In the genomic region with DNA sequence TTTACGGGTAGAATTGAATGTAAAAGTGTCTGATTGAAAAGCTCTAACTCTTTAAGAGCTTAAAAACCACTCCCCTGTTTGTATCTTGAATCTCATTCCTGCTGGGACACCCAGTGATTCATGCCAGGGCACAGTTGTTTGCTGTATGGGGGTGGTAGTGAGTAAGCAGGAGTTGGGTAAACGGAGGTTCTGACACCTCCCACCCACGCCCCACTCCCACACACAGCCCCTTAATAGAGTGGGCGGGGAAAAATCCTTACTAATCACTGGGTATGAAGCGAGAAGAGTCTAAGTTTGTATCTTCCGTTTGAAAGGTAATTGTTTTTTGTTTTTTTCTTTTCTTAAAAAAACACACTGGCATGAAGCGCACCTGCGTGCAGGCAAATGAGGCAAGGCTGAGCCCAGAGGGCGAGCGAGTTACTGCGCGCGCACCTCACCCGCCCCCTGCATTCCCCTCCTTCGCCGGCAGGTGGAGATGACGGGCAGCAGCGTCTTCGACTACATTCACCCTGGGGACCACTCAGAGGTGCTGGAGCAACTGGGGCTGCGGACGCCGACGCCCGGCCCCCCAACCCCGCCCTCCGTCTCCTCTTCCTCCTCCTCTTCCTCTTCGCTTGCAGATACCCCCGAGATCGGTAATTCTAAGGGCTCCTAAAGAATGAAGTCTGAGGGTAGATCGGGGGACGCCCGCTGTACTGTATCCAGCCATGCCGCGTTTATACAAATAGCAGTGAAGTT, we compare ENCODE assay signal across 1 cellular context.
TF ChIP-seq lines count a peak whose summit lies in the region.

No MANE protein-coding gene starts in this region.

TF ChIP-seq in HEK293, 187 proteins besides CTCF, POLR2A, EP300 and RAD21 (continued from another document):
- TF ChIP-seq, protein P1, sequence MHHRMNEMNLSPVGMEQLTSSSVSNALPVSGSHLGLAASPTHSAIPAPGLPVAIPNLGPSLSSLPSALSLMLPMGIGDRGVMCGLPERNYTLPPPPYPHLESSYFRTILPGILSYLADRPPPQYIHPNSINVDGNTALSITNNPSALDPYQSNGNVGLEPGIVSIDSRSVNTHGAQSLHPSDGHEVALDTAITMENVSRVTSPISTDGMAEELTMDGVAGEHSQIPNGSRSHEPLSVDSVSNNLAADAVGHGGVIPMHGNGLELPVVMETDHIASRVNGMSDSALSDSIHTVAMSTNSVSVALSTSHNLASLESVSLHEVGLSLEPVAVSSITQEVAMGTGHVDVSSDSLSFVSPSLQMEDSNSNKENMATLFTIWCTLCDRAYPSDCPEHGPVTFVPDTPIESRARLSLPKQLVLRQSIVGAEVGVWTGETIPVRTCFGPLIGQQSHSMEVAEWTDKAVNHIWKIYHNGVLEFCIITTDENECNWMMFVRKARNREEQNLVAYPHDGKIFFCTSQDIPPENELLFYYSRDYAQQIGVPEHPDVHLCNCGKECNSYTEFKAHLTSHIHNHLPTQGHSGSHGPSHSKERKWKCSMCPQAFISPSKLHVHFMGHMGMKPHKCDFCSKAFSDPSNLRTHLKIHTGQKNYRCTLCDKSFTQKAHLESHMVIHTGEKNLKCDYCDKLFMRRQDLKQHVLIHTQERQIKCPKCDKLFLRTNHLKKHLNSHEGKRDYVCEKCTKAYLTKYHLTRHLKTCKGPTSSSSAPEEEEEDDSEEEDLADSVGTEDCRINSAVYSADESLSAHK (tag by site-specific recombination; IDR thresholded peaks at IDR 0.05) = no peak
- TF ChIP-seq ZNF2 (tag by site-specific recombination; IDR thresholded peaks at IDR 0.05) = no peak
- no peak for TF ChIP-seq HOXA7 (CRISPR knock-in tag; IDR thresholded peaks at IDR 0.05; ENCODE audit: borderline replicate concordance)
- no peak for TF ChIP-seq ZNF239 (tag by site-specific recombination; IDR thresholded peaks at IDR 0.05)
- TF ChIP-seq ZBTB1 (tag by site-specific recombination; IDR thresholded peaks at IDR 0.05) = no peak
- TF ChIP-seq, protein P2, sequence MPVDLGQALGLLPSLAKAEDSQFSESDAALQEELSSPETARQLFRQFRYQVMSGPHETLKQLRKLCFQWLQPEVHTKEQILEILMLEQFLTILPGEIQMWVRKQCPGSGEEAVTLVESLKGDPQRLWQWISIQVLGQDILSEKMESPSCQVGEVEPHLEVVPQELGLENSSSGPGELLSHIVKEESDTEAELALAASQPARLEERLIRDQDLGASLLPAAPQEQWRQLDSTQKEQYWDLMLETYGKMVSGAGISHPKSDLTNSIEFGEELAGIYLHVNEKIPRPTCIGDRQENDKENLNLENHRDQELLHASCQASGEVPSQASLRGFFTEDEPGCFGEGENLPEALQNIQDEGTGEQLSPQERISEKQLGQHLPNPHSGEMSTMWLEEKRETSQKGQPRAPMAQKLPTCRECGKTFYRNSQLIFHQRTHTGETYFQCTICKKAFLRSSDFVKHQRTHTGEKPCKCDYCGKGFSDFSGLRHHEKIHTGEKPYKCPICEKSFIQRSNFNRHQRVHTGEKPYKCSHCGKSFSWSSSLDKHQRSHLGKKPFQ (tag by site-specific recombination; IDR thresholded peaks at IDR 0.05) = no peak
- TF ChIP-seq, protein P3, sequence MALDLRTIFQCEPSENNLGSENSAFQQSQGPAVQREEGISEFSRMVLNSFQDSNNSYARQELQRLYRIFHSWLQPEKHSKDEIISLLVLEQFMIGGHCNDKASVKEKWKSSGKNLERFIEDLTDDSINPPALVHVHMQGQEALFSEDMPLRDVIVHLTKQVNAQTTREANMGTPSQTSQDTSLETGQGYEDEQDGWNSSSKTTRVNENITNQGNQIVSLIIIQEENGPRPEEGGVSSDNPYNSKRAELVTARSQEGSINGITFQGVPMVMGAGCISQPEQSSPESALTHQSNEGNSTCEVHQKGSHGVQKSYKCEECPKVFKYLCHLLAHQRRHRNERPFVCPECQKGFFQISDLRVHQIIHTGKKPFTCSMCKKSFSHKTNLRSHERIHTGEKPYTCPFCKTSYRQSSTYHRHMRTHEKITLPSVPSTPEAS (tag by site-specific recombination; IDR thresholded peaks at IDR 0.05) = no peak
- no peak for TF ChIP-seq ZNF624 (tag by site-specific recombination; IDR thresholded peaks at IDR 0.05)
- TF ChIP-seq ZFHX2 (tag by site-specific recombination; conservative IDR thresholded peaks at IDR 0.05) = peak; percentile 99
- TF ChIP-seq, protein P4, sequence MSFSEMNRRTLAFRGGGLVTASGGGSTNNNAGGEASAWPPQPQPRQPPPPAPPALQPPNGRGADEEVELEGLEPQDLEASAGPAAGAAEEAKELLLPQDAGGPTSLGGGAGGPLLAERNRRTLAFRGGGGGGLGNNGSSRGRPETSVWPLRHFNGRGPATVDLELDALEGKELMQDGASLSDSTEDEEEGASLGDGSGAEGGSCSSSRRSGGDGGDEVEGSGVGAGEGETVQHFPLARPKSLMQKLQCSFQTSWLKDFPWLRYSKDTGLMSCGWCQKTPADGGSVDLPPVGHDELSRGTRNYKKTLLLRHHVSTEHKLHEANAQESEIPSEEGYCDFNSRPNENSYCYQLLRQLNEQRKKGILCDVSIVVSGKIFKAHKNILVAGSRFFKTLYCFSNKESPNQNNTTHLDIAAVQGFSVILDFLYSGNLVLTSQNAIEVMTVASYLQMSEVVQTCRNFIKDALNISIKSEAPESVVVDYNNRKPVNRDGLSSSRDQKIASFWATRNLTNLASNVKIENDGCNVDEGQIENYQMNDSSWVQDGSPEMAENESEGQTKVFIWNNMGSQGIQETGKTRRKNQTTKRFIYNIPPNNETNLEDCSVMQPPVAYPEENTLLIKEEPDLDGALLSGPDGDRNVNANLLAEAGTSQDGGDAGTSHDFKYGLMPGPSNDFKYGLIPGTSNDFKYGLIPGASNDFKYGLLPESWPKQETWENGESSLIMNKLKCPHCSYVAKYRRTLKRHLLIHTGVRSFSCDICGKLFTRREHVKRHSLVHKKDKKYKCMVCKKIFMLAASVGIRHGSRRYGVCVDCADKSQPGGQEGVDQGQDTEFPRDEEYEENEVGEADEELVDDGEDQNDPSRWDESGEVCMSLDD (tag by site-specific recombination; IDR thresholded peaks at IDR 0.05) = peak; percentile 83
- TF ChIP-seq ZBTB7A (tag by site-specific recombination; IDR thresholded peaks at IDR 0.05; ENCODE audit: low read depth) = no peak
- no peak for TF ChIP-seq ZNF19 (tag by site-specific recombination; IDR thresholded peaks at IDR 0.05; ENCODE audit: low read depth)
- TF ChIP-seq, protein P5, sequence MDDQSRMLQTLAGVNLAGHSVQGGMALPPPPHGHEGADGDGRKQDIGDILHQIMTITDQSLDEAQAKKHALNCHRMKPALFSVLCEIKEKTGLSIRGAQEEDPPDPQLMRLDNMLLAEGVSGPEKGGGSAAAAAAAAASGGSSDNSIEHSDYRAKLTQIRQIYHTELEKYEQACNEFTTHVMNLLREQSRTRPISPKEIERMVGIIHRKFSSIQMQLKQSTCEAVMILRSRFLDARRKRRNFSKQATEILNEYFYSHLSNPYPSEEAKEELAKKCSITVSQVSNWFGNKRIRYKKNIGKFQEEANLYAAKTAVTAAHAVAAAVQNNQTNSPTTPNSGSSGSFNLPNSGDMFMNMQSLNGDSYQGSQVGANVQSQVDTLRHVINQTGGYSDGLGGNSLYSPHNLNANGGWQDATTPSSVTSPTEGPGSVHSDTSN (CRISPR knock-in tag; IDR thresholded peaks at IDR 0.05) = no peak
- no peak for TF ChIP-seq ZNF529 (tag by site-specific recombination; IDR thresholded peaks at IDR 0.05; ENCODE audit: insufficient replicate concordance)
- TF ChIP-seq ZNF585B (tag by site-specific recombination; IDR thresholded peaks at IDR 0.05) = no peak
- TF ChIP-seq ZSCAN30 (tag by site-specific recombination; IDR thresholded peaks at IDR 0.05) = no peak
- TF ChIP-seq KLF9 (tag by site-specific recombination; IDR thresholded peaks at IDR 0.05; ENCODE audit: low read depth) = peak; percentile 64
- TF ChIP-seq ZNF600 (tag by site-specific recombination; IDR thresholded peaks at IDR 0.05) = peak; percentile 68
- TF ChIP-seq KLF16 (tag by site-specific recombination; IDR thresholded peaks at IDR 0.05) = peak; percentile 44
- TF ChIP-seq, protein P6, sequence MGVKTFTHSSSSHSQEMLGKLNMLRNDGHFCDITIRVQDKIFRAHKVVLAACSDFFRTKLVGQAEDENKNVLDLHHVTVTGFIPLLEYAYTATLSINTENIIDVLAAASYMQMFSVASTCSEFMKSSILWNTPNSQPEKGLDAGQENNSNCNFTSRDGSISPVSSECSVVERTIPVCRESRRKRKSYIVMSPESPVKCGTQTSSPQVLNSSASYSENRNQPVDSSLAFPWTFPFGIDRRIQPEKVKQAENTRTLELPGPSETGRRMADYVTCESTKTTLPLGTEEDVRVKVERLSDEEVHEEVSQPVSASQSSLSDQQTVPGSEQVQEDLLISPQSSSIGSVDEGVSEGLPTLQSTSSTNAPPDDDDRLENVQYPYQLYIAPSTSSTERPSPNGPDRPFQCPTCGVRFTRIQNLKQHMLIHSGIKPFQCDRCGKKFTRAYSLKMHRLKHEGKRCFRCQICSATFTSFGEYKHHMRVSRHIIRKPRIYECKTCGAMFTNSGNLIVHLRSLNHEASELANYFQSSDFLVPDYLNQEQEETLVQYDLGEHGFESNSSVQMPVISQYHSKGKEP (tag by site-specific recombination; IDR thresholded peaks at IDR 0.05) = no peak
- TF ChIP-seq, protein P7, sequence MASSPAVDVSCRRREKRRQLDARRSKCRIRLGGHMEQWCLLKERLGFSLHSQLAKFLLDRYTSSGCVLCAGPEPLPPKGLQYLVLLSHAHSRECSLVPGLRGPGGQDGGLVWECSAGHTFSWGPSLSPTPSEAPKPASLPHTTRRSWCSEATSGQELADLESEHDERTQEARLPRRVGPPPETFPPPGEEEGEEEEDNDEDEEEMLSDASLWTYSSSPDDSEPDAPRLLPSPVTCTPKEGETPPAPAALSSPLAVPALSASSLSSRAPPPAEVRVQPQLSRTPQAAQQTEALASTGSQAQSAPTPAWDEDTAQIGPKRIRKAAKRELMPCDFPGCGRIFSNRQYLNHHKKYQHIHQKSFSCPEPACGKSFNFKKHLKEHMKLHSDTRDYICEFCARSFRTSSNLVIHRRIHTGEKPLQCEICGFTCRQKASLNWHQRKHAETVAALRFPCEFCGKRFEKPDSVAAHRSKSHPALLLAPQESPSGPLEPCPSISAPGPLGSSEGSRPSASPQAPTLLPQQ (tag by site-specific recombination; IDR thresholded peaks at IDR 0.05) = no peak
- TF ChIP-seq REPIN1 (tag by site-specific recombination; IDR thresholded peaks at IDR 0.05; ENCODE audit: low read depth) = no peak
- no peak for TF ChIP-seq ZNF660 (tag by site-specific recombination; IDR thresholded peaks at IDR 0.05)
- no peak for TF ChIP-seq ZNF701 (tag by site-specific recombination; IDR thresholded peaks at IDR 0.05)
- TF ChIP-seq, protein P8, sequence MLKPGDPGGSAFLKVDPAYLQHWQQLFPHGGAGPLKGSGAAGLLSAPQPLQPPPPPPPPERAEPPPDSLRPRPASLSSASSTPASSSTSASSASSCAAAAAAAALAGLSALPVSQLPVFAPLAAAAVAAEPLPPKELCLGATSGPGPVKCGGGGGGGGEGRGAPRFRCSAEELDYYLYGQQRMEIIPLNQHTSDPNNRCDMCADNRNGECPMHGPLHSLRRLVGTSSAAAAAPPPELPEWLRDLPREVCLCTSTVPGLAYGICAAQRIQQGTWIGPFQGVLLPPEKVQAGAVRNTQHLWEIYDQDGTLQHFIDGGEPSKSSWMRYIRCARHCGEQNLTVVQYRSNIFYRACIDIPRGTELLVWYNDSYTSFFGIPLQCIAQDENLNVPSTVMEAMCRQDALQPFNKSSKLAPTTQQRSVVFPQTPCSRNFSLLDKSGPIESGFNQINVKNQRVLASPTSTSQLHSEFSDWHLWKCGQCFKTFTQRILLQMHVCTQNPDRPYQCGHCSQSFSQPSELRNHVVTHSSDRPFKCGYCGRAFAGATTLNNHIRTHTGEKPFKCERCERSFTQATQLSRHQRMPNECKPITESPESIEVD (tag by site-specific recombination; IDR thresholded peaks at IDR 0.05) = no peak
- no peak for TF ChIP-seq ZNF175 (tag by site-specific recombination; IDR thresholded peaks at IDR 0.05)
- TF ChIP-seq ZBTB21 (tag by site-specific recombination; IDR thresholded peaks at IDR 0.05) = no peak; the same call in 1 of the 2 replicates
- no peak for TF ChIP-seq ZNF157 (tag by site-specific recombination; IDR thresholded peaks at IDR 0.05)
- peak; percentile 37 for TF ChIP-seq ZBTB17 (tag by site-specific recombination; IDR thresholded peaks at IDR 0.05)
- TF ChIP-seq BCL11B (tag by site-specific recombination; IDR thresholded peaks at IDR 0.05; ENCODE audit: low read depth) = no peak
- TF ChIP-seq ZNF76 (tag by site-specific recombination; IDR thresholded peaks at IDR 0.05; ENCODE audit: borderline replicate concordance, low read depth) = no peak
- TF ChIP-seq, protein P9, sequence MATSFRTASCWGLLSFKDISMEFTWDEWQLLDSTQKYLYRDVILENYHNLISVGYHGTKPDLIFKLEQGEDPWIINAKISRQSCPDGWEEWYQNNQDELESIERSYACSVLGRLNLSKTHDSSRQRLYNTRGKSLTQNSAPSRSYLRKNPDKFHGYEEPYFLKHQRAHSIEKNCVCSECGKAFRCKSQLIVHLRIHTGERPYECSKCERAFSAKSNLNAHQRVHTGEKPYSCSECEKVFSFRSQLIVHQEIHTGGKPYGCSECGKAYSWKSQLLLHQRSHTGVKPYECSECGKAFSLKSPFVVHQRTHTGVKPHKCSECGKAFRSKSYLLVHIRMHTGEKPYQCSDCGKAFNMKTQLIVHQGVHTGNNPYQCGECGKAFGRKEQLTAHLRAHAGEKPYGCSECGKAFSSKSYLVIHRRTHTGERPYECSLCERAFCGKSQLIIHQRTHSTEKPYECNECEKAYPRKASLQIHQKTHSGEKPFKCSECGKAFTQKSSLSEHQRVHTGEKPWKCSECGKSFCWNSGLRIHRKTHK (tag by site-specific recombination; IDR thresholded peaks at IDR 0.05) = no peak
- TF ChIP-seq, protein P10, sequence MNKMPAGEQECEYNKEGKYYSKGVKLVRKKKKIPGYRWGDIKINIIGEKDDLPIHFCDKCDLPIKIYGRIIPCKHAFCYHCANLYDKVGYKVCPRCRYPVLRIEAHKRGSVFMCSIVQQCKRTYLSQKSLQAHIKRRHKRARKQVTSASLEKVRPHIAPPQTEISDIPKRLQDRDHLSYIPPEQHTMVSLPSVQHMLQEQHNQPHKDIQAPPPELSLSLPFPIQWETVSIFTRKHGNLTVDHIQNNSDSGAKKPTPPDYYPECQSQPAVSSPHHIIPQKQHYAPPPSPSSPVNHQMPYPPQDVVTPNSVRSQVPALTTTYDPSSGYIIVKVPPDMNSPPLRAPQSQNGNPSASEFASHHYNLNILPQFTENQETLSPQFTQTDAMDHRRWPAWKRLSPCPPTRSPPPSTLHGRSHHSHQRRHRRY (tag by site-specific recombination; IDR thresholded peaks at IDR 0.05) = no peak
TF ChIP-seq in HEK293: peak in this region for 39.
